23 cellular contexts compared by ENCODE assay signal in genomic region chr1:208278638-208279037, GRCh38. TPM values are rescaled to one million over a fixed set of nuclear protein-coding genes. Genes with fewer than 3 reads are reported as not detected.
"Had no signal": no experiment of that assay in that cellular context is flagged by ENCODE, and none has a peak within 500 bp of the region (broad histone marks: within the 10 kb centered on the region; RNA-seq: fewer than 3 reads in every experiment).

No MANE protein-coding gene starts in this region.

- H3K27me3 ChIP-seq: gastrocnemius medialis, tibial artery had no signal

- H3K4me1 ChIP-seq: esophagus squamous epithelium, parathyroid adenoma had no signal

- H2AFZ ChIP-seq: parathyroid adenoma had no signal

- DNase-seq: activated CD4-positive, alpha-beta memory T cell treated with anti-CD3 and anti-CD28 coated beads, Interleukin-2, amount 10 ng/mL, durations not matched to agents 7 days and 5 days; activated CD4-positive, alpha-beta T cell treated with anti-CD3 and anti-CD28 coated beads, Interleukin-2, amount 10 ng/mL, durations not matched to agents 24 days and 14 days; activated effector memory CD4-positive, alpha-beta T cell treated with anti-CD3 and anti-CD28 coated beads, Interleukin-2, amount 50 U/mL, for 16 hours; activated naive CD4-positive, alpha-beta T cell treated with anti-CD3 and anti-CD28 coated beads, Interleukin-2, amount 50 U/mL, for 16 hours; aorta; brain microvascular endothelial cell; central memory CD4-positive, alpha-beta T cell; dermis blood vessel endothelial cell; effector CD8-positive, alpha-beta T cell; esophagus squamous epithelium; gastrocnemius medialis; hypothalamus; left ventricle myocardium superior; mammary epithelial cell; midbrain; right cardiac atrium; stimulated activated CD4-positive, alpha-beta T cell treated with anti-CD3 and anti-CD28 coated beads, Interleukin-12 subunit alpha, Interleukin-12 subunit beta, amount 100 ng/mL, for 4 hours; stimulated activated CD4-positive, alpha-beta T cell treated with anti-CD3 and anti-CD28 coated beads, Interleukin-4, amount 100 ng/mL, for 4 hours; tibial artery had no signal

- ATAC-seq: activated CD4-positive, CD25-positive, alpha-beta regulatory T cell treated with anti-CD3 and anti-CD28 coated beads, Interleukin-2, amount 50 U/mL, for 24 hours; gastrocnemius medialis; left ventricle myocardium superior; natural killer cell treated with Interleukin-12 subunit alpha and Interleukin-12 subunit beta and Interleukin-15 and Interleukin-18, amount 100 ng/mL, for 72 hours; right cardiac atrium had no signal

- H3K27ac ChIP-seq: brain microvascular endothelial cell, esophagus squamous epithelium, gastrocnemius medialis, parathyroid adenoma, tibial artery, VCaP had no signal

- H3K79me2 ChIP-seq: parathyroid adenoma had no signal

- H3K36me3 ChIP-seq: brain microvascular endothelial cell, esophagus squamous epithelium, gastrocnemius medialis, tibial artery had no signal

- H3K9me3 ChIP-seq: esophagus squamous epithelium, gastrocnemius medialis, tibial artery had no signal

- H3K4me3 ChIP-seq: esophagus squamous epithelium, gastrocnemius medialis, tibial artery had no signal

RNA-seq across cellular contexts. Expression of gene PLXNA2, which starts 34.5 kb away (rescaled TPM):
- total RNA-seq: activated CD4-positive, alpha-beta T cell treated with anti-CD3 and anti-CD28 coated beads, Interleukin-2, amount 10 ng/mL, durations not matched to agents 24 days and 14 days had no signal
